ENCODE assay signal across 12 cellular contexts in genomic region chr16:88466175-88466862, GRCh38. TPM values are rescaled to one million over a fixed set of nuclear protein-coding genes. Genes with fewer than 3 reads are reported as not detected.
DNase-seq lines count a peak whose midpoint lies in the region; TF ChIP-seq lines count a peak whose summit lies in the region.
"Had no signal": no experiment of that assay in that cellular context is flagged by ENCODE, and none has a peak within 500 bp of the region (broad histone marks: within the 10 kb centered on the region; RNA-seq: fewer than 3 reads in every experiment).

No MANE protein-coding gene starts in this region.

- peaks cover 94% of the 10 kb centered on the region for H4K20me1 ChIP-seq in OCI-LY3 (ENCODE audit: insufficient read depth, low read length)

- H3K79me2 ChIP-seq in OCI-LY3 (ENCODE audit: low read length), result peaks cover 41% of the 10 kb centered on the region
- no peaks in the 10 kb centered on the region for H3K79me2 ChIP-seq in trophoblast cell (ENCODE audit: control insufficient read depth, insufficient read depth, low read length, poor library complexity)

- TF ChIP-seq CTCF in OCI-LY3 (IDR thresholded peaks at IDR 0.05; ENCODE audit: low read depth, low read length), result no peak

- 0 out of 2 replicates have a peak overlapping the region, but pooled peaks have one; percentile 14 for H3K4me3 ChIP-seq in OCI-LY3 (ENCODE audit: low read length)
- no peak overlapping the region for H3K4me3 ChIP-seq in trophoblast cell (ENCODE audit: low read depth, low read length)
- no peak overlapping the region for H3K4me3 ChIP-seq in SJCRH30

- no peak overlapping the region for H3K23ac ChIP-seq in trophoblast cell (ENCODE audit: low read length)

- H3K4me1 ChIP-seq in OCI-LY3 (ENCODE audit: low read length) (peaks cover 33% of the 10 kb centered on the region), trophoblast cell (ENCODE audit: control insufficient read depth in 1 of 2, insufficient read depth in 2 of 2, low read length in 2 of 2) (peaks cover 13 to 14% of the 10 kb centered on the region in 2 experiments), SJCRH30 (peaks cover 10% of the 10 kb centered on the region)

- no peaks in the 10 kb centered on the region for H3K79me1 ChIP-seq in trophoblast cell (ENCODE audit: low read length)

- no peak overlapping the region for H4K12ac ChIP-seq in trophoblast cell (ENCODE audit: low read depth, low read length)

- peak; percentile 25 to 26 for DNase-seq in activated CD4-positive, alpha-beta T cell treated with anti-CD3 and anti-CD28 coated beads for 4 hours
- no peak for DNase-seq in activated CD4-positive, alpha-beta T cell treated with anti-CD3 and anti-CD28 coated beads, Interleukin-2, amount 50 U/mL, for 48 hours
- DNase-seq in activated naive CD8-positive, alpha-beta T cell treated with anti-CD3 and anti-CD28 coated beads for 36 hours, result no peak
- DNase-seq in trophoblast cell, result no peak
- no peak for DNase-seq in HCEC 1CT
- DNase-seq in SJCRH30, result no peak
- DNase-seq in NCI-H446 treated with DMSO at 0.1 percent for 48 hours (lab: John Stamatoyannopoulos, UW), result no peak
- DNase-seq: DMS53, endodermal cell, left ventricle myocardium superior, NCI-H2107 had no signal

- WGBS in trophoblast cell (ENCODE audit: extremely low coverage, insufficient coverage, insufficient read length), result no CpG with 5 or more reads among the region's 15 CpGs

- no peak overlapping the region for H3K9ac ChIP-seq in OCI-LY3 (ENCODE audit: low read length)
- no peak overlapping the region for H3K9ac ChIP-seq in trophoblast cell (ENCODE audit: low read length)

- H3K36me3 ChIP-seq in OCI-LY3 (replicated peaks; ENCODE audit: low read depth, low read length), result no peaks in the 10 kb centered on the region
- peaks cover 0 to 2% of the 10 kb centered on the region in 2 experiments for H3K36me3 ChIP-seq in trophoblast cell (ENCODE audit: control insufficient read depth in 1 of 2, insufficient read depth in 2 of 2, low read length in 2 of 2)
- H3K36me3 ChIP-seq in SJCRH30, result no peaks in the 10 kb centered on the region

- H3K9me3 ChIP-seq in OCI-LY3 (ENCODE audit: insufficient read depth, low read length), result no peaks in the 10 kb centered on the region
- H3K9me3 ChIP-seq in trophoblast cell (ENCODE audit: insufficient read depth, low read depth, low read length), result peaks cover 2% of the 10 kb centered on the region
- H3K9me3 ChIP-seq in SJCRH30 (replicated peaks), result no peaks in the 10 kb centered on the region

- H2AK5ac ChIP-seq in trophoblast cell (ENCODE audit: low read length), result no peak overlapping the region

- H3K4me1 Mint-ChIP-seq in activated naive CD8-positive, alpha-beta T cell treated with anti-CD3 and anti-CD28 coated beads for 36 hours, result peaks cover 48% of the 10 kb centered on the region

- H3K27me3 ChIP-seq in OCI-LY3 (ENCODE audit: low read depth, low read length), result no peaks in the 10 kb centered on the region
- no peaks in the 10 kb centered on the region for H3K27me3 ChIP-seq in trophoblast cell (ENCODE audit: insufficient read depth, low read length)
- no peaks in the 10 kb centered on the region for H3K27me3 ChIP-seq in SJCRH30

- H3K27ac ChIP-seq in OCI-LY3 (ENCODE audit: low read length) (peak overlapping the region; percentile 21; the same call in 1 of the 2 replicates), trophoblast cell (ENCODE audit: low read depth, low read length) (no peak overlapping the region), SJCRH30 (no peak overlapping the region)

- H4K8ac ChIP-seq in trophoblast cell (ENCODE audit: low read depth, low read length), result no peak overlapping the region

- no peak overlapping the region for H3K4ac ChIP-seq in trophoblast cell (ENCODE audit: low read depth, low read length)

- no peaks in the 10 kb centered on the region for H3K36me3 Mint-ChIP-seq in activated naive CD8-positive, alpha-beta T cell treated with anti-CD3 and anti-CD28 coated beads for 36 hours

- no peak overlapping the region for H2BK120ac ChIP-seq in trophoblast cell (ENCODE audit: insufficient read depth, low read length, poor library complexity)

- H2AFZ ChIP-seq in OCI-LY3 (ENCODE audit: low read depth, low read length) (no peak overlapping the region), trophoblast cell (ENCODE audit: insufficient read depth, low read length, poor library complexity) (no peak overlapping the region)

- peak overlapping the region; percentile 64 for H3K4me2 ChIP-seq in OCI-LY3 (ENCODE audit: low read length)
- H3K4me2 ChIP-seq in trophoblast cell (ENCODE audit: low read length), result no peak overlapping the region

- H3K27ac Mint-ChIP-seq in activated naive CD8-positive, alpha-beta T cell treated with anti-CD3 and anti-CD28 coated beads for 36 hours, result peak overlapping the region; percentile 79
- H3K27ac Mint-ChIP-seq: endodermal cell had no signal

- no peaks in the 10 kb centered on the region for H3K9me3 Mint-ChIP-seq in activated naive CD8-positive, alpha-beta T cell treated with anti-CD3 and anti-CD28 coated beads for 36 hours
- H3K9me3 Mint-ChIP-seq: endodermal cell had no signal

- no peaks in the 10 kb centered on the region for H3K27me3 Mint-ChIP-seq in activated naive CD8-positive, alpha-beta T cell treated with anti-CD3 and anti-CD28 coated beads for 36 hours

- peak overlapping the region; percentile 17 for H3K18ac ChIP-seq in trophoblast cell (ENCODE audit: low read length)

- H4K91ac ChIP-seq in trophoblast cell (ENCODE audit: low read depth, low read length), result no peak overlapping the region

- H2BK5ac ChIP-seq in trophoblast cell (ENCODE audit: low read depth, low read length, poor library complexity), result no peak overlapping the region

- H3K4me3 Mint-ChIP-seq in activated naive CD8-positive, alpha-beta T cell treated with anti-CD3 and anti-CD28 coated beads for 36 hours, result no peak overlapping the region
- H3K4me3 Mint-ChIP-seq: endodermal cell had no signal

- no peak overlapping the region for H2BK12ac ChIP-seq in trophoblast cell (ENCODE audit: low read length)

- no peak overlapping the region for H3K14ac ChIP-seq in trophoblast cell (ENCODE audit: low read length)

RNA-seq across cellular contexts. Expression of gene ZFPM1, which starts 13.2 kb away (rescaled TPM):
- total RNA-seq in activated naive CD8-positive, alpha-beta T cell treated with anti-CD3 and anti-CD28 coated beads for 36 hours, result 1 to 10 TPM; 6.7 to 6.9 TPM
- 4.0 and 4.1 TPM in 2 replicates for polyA plus RNA-seq in trophoblast cell (2013)
- 0.56 and 0.85 TPM in 2 replicates for total RNA-seq in SJCRH30 (2014; rRNA removed; shearing (Covaris generic))

Comparison
In these comparisons a context has a peak if more than half of its experiments do, and no peak if none do; other contexts are left out.
1. DNase-seq: peak in activated CD4-positive, alpha-beta T cell treated with anti-CD3 and anti-CD28 coated beads for 4 hours (2 of 2); none in activated CD4-positive, alpha-beta T cell treated with anti-CD3 and anti-CD28 coated beads, Interleukin-2, amount 50 U/mL, for 48 hours (0 of 2), activated naive CD8-positive, alpha-beta T cell treated with anti-CD3 and anti-CD28 coated beads for 36 hours (single experiment), trophoblast cell (0 of 2), HCEC 1CT (single experiment), SJCRH30 (0 of 2) and NCI-H446 treated with DMSO at 0.1 percent for 48 hours (single experiment).